Comparison of ENCODE assay signal across 8 cellular contexts in genomic region chr20:43583982-43584432, GRCh38. TPM values are rescaled to one million over a fixed set of nuclear protein-coding genes. Genes with fewer than 3 reads are reported as not detected.
A peak's percentile ranks its signal among the peaks of the same experiment; 100 is the strongest.
DNase-seq lines count a peak whose midpoint lies in the region; ATAC-seq and TF ChIP-seq lines count a peak whose summit lies in the region.

No MANE protein-coding gene starts in this region.

- peak overlapping the region; percentile 13 for H3K27ac ChIP-seq in layer of hippocampus (ENCODE audit: low read depth, low read length)
- no peak overlapping the region for H3K27ac ChIP-seq in CD8-positive, alpha-beta T cell (ENCODE audit: low read depth, low read length)

- H3K27me3 ChIP-seq in layer of hippocampus (ENCODE audit: control insufficient read depth, insufficient read depth, low read length): no peaks in the 10 kb centered on the region
- no peaks in the 10 kb centered on the region for H3K27me3 ChIP-seq in CD8-positive, alpha-beta T cell (ENCODE audit: insufficient read depth, low read length)

- H3K9me3 ChIP-seq in CD8-positive, alpha-beta T cell (ENCODE audit: low read length): no peaks in the 10 kb centered on the region

- ATAC-seq in Right ventricle myocardium inferior: peak; percentile 31
- ATAC-seq in CD8-positive, alpha-beta T cell: no peak
- no peak for ATAC-seq in GM19023 (IDR thresholded peaks at IDR 0.05; ENCODE audit: unreplicated experiment)

- H3K27ac Mint-ChIP-seq in CD8-positive, alpha-beta T cell: no peak overlapping the region

- CTCF ChIA-PET in CD8-positive, alpha-beta T cell (lab: Charles Lee): no interaction called here

- POLR2A ChIA-PET in CD8-positive, alpha-beta T cell (lab: Charles Lee): interaction anchor here (1.0 kb wide), 1 partner anchor 12 kb away, joined by 3 read pairs; no protein-coding TSS in a partner anchor

- TF ChIP-seq CTCF in CD8-positive, alpha-beta T cell (IDR thresholded peaks at IDR 0.05): no peak

- no peaks in the 10 kb centered on the region for H3K9me3 Mint-ChIP-seq in CD8-positive, alpha-beta T cell

- H3K36me3 ChIP-seq in CD8-positive, alpha-beta T cell (ENCODE audit: insufficient read depth, low read length): no peaks in the 10 kb centered on the region

- H3K4me1 Mint-ChIP-seq in CD8-positive, alpha-beta T cell (ENCODE audit: low read depth): no peaks in the 10 kb centered on the region

- H3K27me3 Mint-ChIP-seq in CD8-positive, alpha-beta T cell (ENCODE audit: low read depth): peaks cover 4% of the 10 kb centered on the region

- intact Hi-C loops in Right ventricle myocardium inferior (cut with DNase I) (no loop called here), cardiac septum (cut with DNase I) (no loop called here)
- intact Hi-C loops in CD8-positive, alpha-beta T cell (cut with DNase I, micrococcal nuclease): no loop called here

- no peaks in the 10 kb centered on the region for H3K36me3 Mint-ChIP-seq in CD8-positive, alpha-beta T cell

- H3K4me3 ChIP-seq in CD8-positive, alpha-beta T cell (ENCODE audit: low read depth, low read length): no peak overlapping the region

- DNase-seq in Right ventricle myocardium inferior (ENCODE audit: missing footprints) (peak; percentile 86), cardiac septum (ENCODE audit: low spot score) (no peak), amygdala (lab: John Stamatoyannopoulos, UW) (peak in 46 of 56 donors; percentile 3 to 87 (median 51)), cortex of kidney (lab: John Stamatoyannopoulos, UW) (no peak)
- DNase-seq in stimulated activated CD4-positive, alpha-beta T cell treated with anti-CD3 and anti-CD28 coated beads, Interleukin-4, amount 100 ng/mL, for 24 hours: no peak
- no peak for DNase-seq in CD8-positive, alpha-beta T cell

- no peak overlapping the region for H3K4me3 Mint-ChIP-seq in CD8-positive, alpha-beta T cell

- no peaks in the 10 kb centered on the region for H3K4me1 ChIP-seq in CD8-positive, alpha-beta T cell (ENCODE audit: insufficient read depth, low read length)

RNA-seq across cellular contexts. Expression of gene IFT52, which starts 6.7 kb away (rescaled TPM):
- total RNA-seq in Right ventricle myocardium inferior (6.5 TPM), cardiac septum (10.2 TPM)
- total RNA-seq in CD8-positive, alpha-beta T cell: 10 to 100 TPM; 11.5 to 14.1 TPM

RNA-seq across cellular contexts. Expression of gene SGK2, which starts 25.2 kb away (rescaled TPM):
- total RNA-seq in Right ventricle myocardium inferior (1.1 TPM), cardiac septum (0.70 TPM)
- under 1 TPM; 0.47 to 0.76 TPM for total RNA-seq in CD8-positive, alpha-beta T cell

Comparison
In these comparisons a context has a peak if more than half of its experiments do, and no peak if none do; other contexts are left out.
1. DNase-seq: peak in Right ventricle myocardium inferior (single experiment) and amygdala (46 of 56); none in cardiac septum (single experiment), stimulated activated CD4-positive, alpha-beta T cell treated with anti-CD3 and anti-CD28 coated beads, Interleukin-4, amount 100 ng/mL, for 24 hours (single experiment), CD8-positive, alpha-beta T cell (0 of 7) and cortex of kidney (single experiment).